ENCODE assay signal across 1 cellular context in genomic region chr19:38210458-38210987, GRCh38.
A peak's percentile ranks its signal among the peaks of the same experiment; 100 is the strongest.
TF ChIP-seq lines count a peak whose summit lies in the region.

No MANE protein-coding gene starts in this region.

TF ChIP-seq in HEK293, 187 proteins besides CTCF, POLR2A, EP300 and RAD21 (continued from another document and continues in another):
- TF ChIP-seq ZNF132 (tag by site-specific recombination; IDR thresholded peaks at IDR 0.05; ENCODE audit: borderline replicate concordance): no peak
- TF ChIP-seq ZNF621 (tag by site-specific recombination; IDR thresholded peaks at IDR 0.05): no peak; the same call in 1 of the 2 replicates
- no peak for TF ChIP-seq ZBTB1 (tag by site-specific recombination; IDR thresholded peaks at IDR 0.05)
- TF ChIP-seq ZNF768 (tag by site-specific recombination; IDR thresholded peaks at IDR 0.05): no peak
- peak; percentile 32; the same call in 1 of the 2 replicates for TF ChIP-seq ZBTB48 (tag by site-specific recombination; IDR thresholded peaks at IDR 0.05)
- peak; percentile 41 for TF ChIP-seq SP2 (tag by site-specific recombination; IDR thresholded peaks at IDR 0.05)
- peak; percentile 94 for TF ChIP-seq ZFHX2 (tag by site-specific recombination; conservative IDR thresholded peaks at IDR 0.05)
- TF ChIP-seq ZNF571 (tag by site-specific recombination; IDR thresholded peaks at IDR 0.05): 0 out of 2 replicates have a peak, but pooled peaks have one; percentile 35
- TF ChIP-seq ZNF404 (tag by site-specific recombination; IDR thresholded peaks at IDR 0.05): no peak
- TF ChIP-seq PRDM10 (tag by site-specific recombination; IDR thresholded peaks at IDR 0.05): no peak
- TF ChIP-seq ZIC2 (tag by site-specific recombination; IDR thresholded peaks at IDR 0.05): no peak
- no peak for TF ChIP-seq GFI1B (tag by site-specific recombination; IDR thresholded peaks at IDR 0.05)
- no peak for TF ChIP-seq TRIM28 (IDR thresholded peaks at IDR 0.05; ENCODE audit: borderline replicate concordance, low read length)
- TF ChIP-seq HIC1 (tag by site-specific recombination; IDR thresholded peaks at IDR 0.05): no peak
- no peak; the same call in 1 of the 2 replicates for TF ChIP-seq ZNF133 (tag by site-specific recombination; IDR thresholded peaks at IDR 0.05)
- peak; percentile 82; the same call in 1 of the 2 replicates for TF ChIP-seq KLF1 (tag by site-specific recombination; IDR thresholded peaks at IDR 0.05)
- TF ChIP-seq HOXC10 (CRISPR knock-in tag; IDR thresholded peaks at IDR 0.05): no peak
- no peak for TF ChIP-seq ZNF48 (tag by site-specific recombination; IDR thresholded peaks at IDR 0.05)
- TF ChIP-seq KLF16 (tag by site-specific recombination; IDR thresholded peaks at IDR 0.05): peak; percentile 11; the same call in 1 of the 2 replicates
- no peak for TF ChIP-seq YY2 (tag by site-specific recombination; IDR thresholded peaks at IDR 0.05)
- no peak for TF ChIP-seq ZNF623 (tag by site-specific recombination; IDR thresholded peaks at IDR 0.05)
- peak; percentile 25; the same call in 1 of the 2 replicates for TF ChIP-seq KLF7 (tag by site-specific recombination; IDR thresholded peaks at IDR 0.05; ENCODE audit: borderline replicate concordance)
- TF ChIP-seq PRDM6 (tag by site-specific recombination; IDR thresholded peaks at IDR 0.05): no peak
- no peak for TF ChIP-seq ZSCAN4 (tag by site-specific recombination; IDR thresholded peaks at IDR 0.05)
- TF ChIP-seq ZFP3 (tag by site-specific recombination; IDR thresholded peaks at IDR 0.05; ENCODE audit: low read depth): no peak
- 0 out of 2 replicates have a peak, but pooled peaks have one; percentile 23 for TF ChIP-seq ZBTB20 (tag by site-specific recombination; IDR thresholded peaks at IDR 0.05)
- no peak for TF ChIP-seq ZNF654 (tag by site-specific recombination; IDR thresholded peaks at IDR 0.05; ENCODE audit: low read depth)
- peak; percentile 30; the same call in 1 of the 2 replicates for TF ChIP-seq SP7 (tag by site-specific recombination; IDR thresholded peaks at IDR 0.05)
- TF ChIP-seq ZNF18 (tag by site-specific recombination; IDR thresholded peaks at IDR 0.05): no peak
- peak; percentile 36; the same call in 1 of the 2 replicates for TF ChIP-seq IKZF3 (tag by site-specific recombination; IDR thresholded peaks at IDR 0.05)
- no peak for TF ChIP-seq ZNF292 (tag by site-specific recombination; IDR thresholded peaks at IDR 0.05; ENCODE audit: borderline replicate concordance, low read depth)
- TF ChIP-seq EGR2 (tag by site-specific recombination; IDR thresholded peaks at IDR 0.05; ENCODE audit: low read depth): peak; percentile 96
- TF ChIP-seq KLF10 (tag by site-specific recombination; IDR thresholded peaks at IDR 0.05): no peak
- TF ChIP-seq MYNN (tag by site-specific recombination; IDR thresholded peaks at IDR 0.05; ENCODE audit: borderline replicate concordance): no peak
- TF ChIP-seq ZNF560 (tag by site-specific recombination; IDR thresholded peaks at IDR 0.05; ENCODE audit: borderline replicate concordance): no peak
- TF ChIP-seq ZNF423 (tag by site-specific recombination; IDR thresholded peaks at IDR 0.05): no peak
- 0 out of 2 replicates have a peak, but pooled peaks have one; percentile 80 for TF ChIP-seq KLF17 (tag by site-specific recombination; IDR thresholded peaks at IDR 0.05)
- TF ChIP-seq ZNF561 (tag by site-specific recombination; IDR thresholded peaks at IDR 0.05; ENCODE audit: borderline replicate concordance): peak; percentile 39; the same call in 1 of the 2 replicates
- TF ChIP-seq ZNF677 (tag by site-specific recombination; IDR thresholded peaks at IDR 0.05): no peak
- TF ChIP-seq MZF1 (tag by site-specific recombination; IDR thresholded peaks at IDR 0.05; ENCODE audit: borderline replicate concordance): no peak
- no peak for TF ChIP-seq SETDB1 (IDR thresholded peaks at IDR 0.05; ENCODE audit: insufficient read length, low read length)
- peak; percentile 60 for TF ChIP-seq ZBTB8A (tag by site-specific recombination; IDR thresholded peaks at IDR 0.05)
- peak; percentile 12; the same call in 1 of the 2 replicates for TF ChIP-seq ZNF548 (tag by site-specific recombination; IDR thresholded peaks at IDR 0.05)
- TF ChIP-seq GLIS2 (tag by site-specific recombination; IDR thresholded peaks at IDR 0.05): peak; percentile 51
- TF ChIP-seq ZNF776 (tag by site-specific recombination; IDR thresholded peaks at IDR 0.05; ENCODE audit: borderline replicate concordance): no peak
- TF ChIP-seq ZNF76 (tag by site-specific recombination; IDR thresholded peaks at IDR 0.05; ENCODE audit: borderline replicate concordance, low read depth): peak; percentile 7; the same call in 1 of the 2 replicates
- TF ChIP-seq ZBTB10 (tag by site-specific recombination; IDR thresholded peaks at IDR 0.05): peak; percentile 64; the same call in 1 of the 2 replicates
- TF ChIP-seq ZNF843 (tag by site-specific recombination; IDR thresholded peaks at IDR 0.05): no peak
- TF ChIP-seq ZNF112 (tag by site-specific recombination; IDR thresholded peaks at IDR 0.05): 0 out of 2 replicates have a peak, but pooled peaks have one; percentile 18
- no peak for TF ChIP-seq ZNF302 (tag by site-specific recombination; IDR thresholded peaks at IDR 0.05; ENCODE audit: low read depth)
- no peak for TF ChIP-seq GLI4 (tag by site-specific recombination; IDR thresholded peaks at IDR 0.05)
- TF ChIP-seq ZNF148 (tag by site-specific recombination; IDR thresholded peaks at IDR 0.05; ENCODE audit: borderline replicate concordance): no peak
- no peak for TF ChIP-seq ZNF747 (tag by site-specific recombination; IDR thresholded peaks at IDR 0.05)
- peak; percentile 15; the same call in 1 of the 2 replicates for TF ChIP-seq GLIS1 (tag by site-specific recombination; IDR thresholded peaks at IDR 0.05)
